ENCODE assay signal across 8 cellular contexts in the genomic region with DNA sequence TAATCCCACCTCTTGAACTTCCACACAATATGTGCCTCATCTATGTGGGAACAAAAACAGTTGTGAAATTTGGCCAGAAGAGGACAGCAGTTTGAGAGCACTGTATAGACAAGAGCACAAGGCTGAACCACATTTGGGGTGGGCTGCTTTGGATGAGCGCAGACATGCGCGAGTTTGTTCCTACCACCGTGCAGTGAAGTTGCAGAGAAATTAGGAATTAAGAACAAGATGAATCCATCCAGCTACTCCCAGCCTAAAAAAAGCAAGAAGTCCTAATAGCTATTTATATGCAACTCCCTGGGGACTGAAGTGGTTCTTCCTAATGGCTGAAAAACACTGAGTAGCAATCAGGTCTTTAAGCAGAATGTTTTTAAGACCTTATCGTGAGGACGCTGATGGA. TPM values are rescaled to one million over a fixed set of nuclear protein-coding genes. Genes with fewer than 3 reads are reported as not detected.
A peak's percentile ranks its signal among the peaks of the same experiment; 100 is the strongest.
DNase-seq lines count a peak whose midpoint lies in the region; ATAC-seq and TF ChIP-seq lines count a peak whose summit lies in the region.
"Had no signal": no experiment of that assay in that cellular context is flagged by ENCODE, and none has a peak within 500 bp of the region (broad histone marks: within the 10 kb centered on the region; RNA-seq: fewer than 3 reads in every experiment).

No MANE protein-coding gene starts in this region.

- H2AFZ ChIP-seq in smooth muscle cell (ENCODE audit: low read depth), result peak overlapping the region; percentile 72

- ATAC-seq in GM19035 (IDR thresholded peaks at IDR 0.05; ENCODE audit: unreplicated experiment), result no peak

- 30 to 39% methylated on average over 6 of the region's 6 CpGs for WGBS in esophagus, 2 donors
- 77% methylated on average over 6 of the region's 6 CpGs for WGBS in smooth muscle cell (ENCODE audit: low lambda C conversion rate)

- H3K4me1 ChIP-seq in HEK293 (ENCODE audit: control insufficient read depth, insufficient read depth, low read length), result no peaks in the 10 kb centered on the region
- peaks cover 0 to 3% of the 10 kb centered on the region in 2 donors for H3K4me1 ChIP-seq in esophagus (ENCODE audit: control insufficient read depth in 2 of 2, insufficient read depth in 2 of 2, low read length in 1 of 2)
- H3K4me1 ChIP-seq in smooth muscle cell (ENCODE audit: low read depth), result no peaks in the 10 kb centered on the region

- no peaks in the 10 kb centered on the region for H3K36me3 ChIP-seq in HEK293 (ENCODE audit: control insufficient read depth in 2 of 2, insufficient read depth in 1 of 2, low read length in 2 of 2)
- H3K36me3 ChIP-seq in esophagus (ENCODE audit: control insufficient read depth in 2 of 2, insufficient read depth in 2 of 2, low read length in 1 of 2), result no peaks in the 10 kb centered on the region
- H3K36me3 ChIP-seq in smooth muscle cell (ENCODE audit: low read depth), result no peaks in the 10 kb centered on the region

- H3K4me3 ChIP-seq in HEK293 (ENCODE audit: low read depth, low read length) (no peak overlapping the region), esophagus (ENCODE audit: low read depth in 1 of 2, low read length in 2 of 2) (peak overlapping the region; percentile 38 to 55), smooth muscle cell (peak overlapping the region; percentile 44)

- no peak overlapping the region for H3K9ac ChIP-seq in smooth muscle cell (ENCODE audit: low read depth)

- H4K20me1 ChIP-seq in smooth muscle cell (ENCODE audit: low read depth), result no peaks in the 10 kb centered on the region

- DNase-seq in OCI-M1 (lab: John Stamatoyannopoulos, UW), result peak; percentile 56
- no peak for DNase-seq in smooth muscle cell (lab: John Stamatoyannopoulos, UW; ENCODE audit: unreplicated experiment)
- no peak for DNase-seq in amygdala (lab: John Stamatoyannopoulos, UW)
- no peak for DNase-seq in activated effector memory CD4-positive, alpha-beta T cell treated with anti-CD3 and anti-CD28 coated beads, Interleukin-2, amount 50 U/mL, for 16 hours
- DNase-seq: NCI-H510A had no signal

- H3K27me3 ChIP-seq in esophagus (ENCODE audit: control insufficient read depth in 1 of 2, insufficient read depth in 2 of 2, low read length in 2 of 2) (peaks cover 0 to 6% of the 10 kb centered on the region in 2 donors), smooth muscle cell (ENCODE audit: low read depth) (peaks cover 14% of the 10 kb centered on the region)

- peak overlapping the region; percentile 82 for H3K4me2 ChIP-seq in smooth muscle cell

- no peaks in the 10 kb centered on the region for H3K9me3 ChIP-seq in HEK293 (ENCODE audit: control insufficient read depth, insufficient read depth, low read depth, low read length)
- peaks cover 0 to 4% of the 10 kb centered on the region in 2 donors for H3K9me3 ChIP-seq in esophagus (ENCODE audit: control insufficient read depth in 2 of 2, insufficient read depth in 1 of 2, low read depth in 1 of 2, low read length in 1 of 2)
- H3K9me3 ChIP-seq in smooth muscle cell (replicated peaks; ENCODE audit: low read depth), result no peaks in the 10 kb centered on the region

- POLR2A ChIA-PET in HEK293 (lab: Yijun Ruan, JAX), result interaction anchor here (0.9 to 4.2 kb wide), 2 partner anchors 13 to 56 kb away, joined by 3 to 22 read pairs; partner anchors contain the start of gene DKC1

- H3F3A ChIP-seq in smooth muscle cell (ENCODE audit: low read depth), result no peaks in the 10 kb centered on the region

- H3K27ac ChIP-seq in HEK293 (ENCODE audit: extremely low read depth, low read depth, low read length) (no peak overlapping the region), esophagus (ENCODE audit: low read depth in 2 of 2, low read length in 1 of 2) (no peak overlapping the region), smooth muscle cell (ENCODE audit: low read depth) (no peak overlapping the region)

- no peaks in the 10 kb centered on the region for H3K79me2 ChIP-seq in smooth muscle cell (ENCODE audit: low read depth)

- CTCF ChIA-PET in HEK293 (lab: Yijun Ruan, JAX), result interaction anchor here (0.8 to 4.0 kb wide), 13 partner anchors 9 to 425 kb away, joined by 3 to 50 read pairs (median 5); partner anchors contain the start of genes DKC1 and SMIM9

- TF ChIP-seq CTCF in HEK293 (tag by site-specific recombination; IDR thresholded peaks at IDR 0.05) (no peak), smooth muscle cell (IDR thresholded peaks at IDR 0.05; ENCODE audit: borderline replicate concordance, insufficient read depth, poor library complexity, severe bottlenecking) (no peak)

TF ChIP-seq in HEK293, 187 proteins besides CTCF, POLR2A, EP300 and RAD21:
- TF ChIP-seq ZEB2 (tag by site-specific recombination; IDR thresholded peaks at IDR 0.05), result no peak
- TF ChIP-seq, protein P1, sequence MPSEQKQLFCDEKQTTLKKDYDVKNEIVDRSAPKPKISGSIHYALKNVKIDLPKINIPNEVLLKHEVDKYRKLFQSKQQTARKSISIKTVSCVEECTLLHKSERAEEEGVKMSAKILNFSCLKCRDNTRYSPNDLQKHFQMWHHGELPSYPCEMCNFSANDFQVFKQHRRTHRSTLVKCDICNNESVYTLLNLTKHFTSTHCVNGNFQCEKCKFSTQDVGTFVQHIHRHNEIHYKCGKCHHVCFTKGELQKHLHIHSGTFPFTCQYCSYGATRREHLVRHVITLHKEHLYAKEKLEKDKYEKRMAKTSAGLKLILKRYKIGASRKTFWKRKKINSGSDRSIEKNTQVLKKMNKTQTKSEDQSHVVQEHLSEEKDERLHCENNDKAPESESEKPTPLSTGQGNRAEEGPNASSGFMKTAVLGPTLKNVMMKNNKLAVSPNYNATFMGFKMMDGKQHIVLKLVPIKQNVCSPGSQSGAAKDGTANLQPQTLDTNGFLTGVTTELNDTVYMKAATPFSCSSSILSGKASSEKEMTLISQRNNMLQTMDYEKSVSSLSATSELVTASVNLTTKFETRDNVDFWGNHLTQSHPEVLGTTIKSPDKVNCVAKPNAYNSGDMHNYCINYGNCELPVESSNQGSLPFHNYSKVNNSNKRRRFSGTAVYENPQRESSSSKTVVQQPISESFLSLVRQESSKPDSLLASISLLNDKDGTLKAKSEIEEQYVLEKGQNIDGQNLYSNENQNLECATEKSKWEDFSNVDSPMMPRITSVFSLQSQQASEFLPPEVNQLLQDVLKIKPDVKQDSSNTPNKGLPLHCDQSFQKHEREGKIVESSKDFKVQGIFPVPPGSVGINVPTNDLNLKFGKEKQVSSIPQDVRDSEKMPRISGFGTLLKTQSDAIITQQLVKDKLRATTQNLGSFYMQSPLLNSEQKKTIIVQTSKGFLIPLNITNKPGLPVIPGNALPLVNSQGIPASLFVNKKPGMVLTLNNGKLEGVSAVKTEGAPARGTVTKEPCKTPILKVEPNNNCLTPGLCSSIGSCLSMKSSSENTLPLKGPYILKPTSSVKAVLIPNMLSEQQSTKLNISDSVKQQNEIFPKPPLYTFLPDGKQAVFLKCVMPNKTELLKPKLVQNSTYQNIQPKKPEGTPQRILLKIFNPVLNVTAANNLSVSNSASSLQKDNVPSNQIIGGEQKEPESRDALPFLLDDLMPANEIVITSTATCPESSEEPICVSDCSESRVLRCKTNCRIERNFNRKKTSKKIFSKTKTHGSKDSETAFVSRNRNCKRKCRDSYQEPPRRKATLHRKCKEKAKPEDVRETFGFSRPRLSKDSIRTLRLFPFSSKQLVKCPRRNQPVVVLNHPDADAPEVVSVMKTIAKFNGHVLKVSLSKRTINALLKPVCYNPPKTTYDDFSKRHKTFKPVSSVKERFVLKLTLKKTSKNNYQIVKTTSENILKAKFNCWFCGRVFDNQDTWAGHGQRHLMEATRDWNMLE (tag by site-specific recombination; conservative IDR thresholded peaks at IDR 0.05; ENCODE audit: low read depth), result no peak
- TF ChIP-seq, protein P2, sequence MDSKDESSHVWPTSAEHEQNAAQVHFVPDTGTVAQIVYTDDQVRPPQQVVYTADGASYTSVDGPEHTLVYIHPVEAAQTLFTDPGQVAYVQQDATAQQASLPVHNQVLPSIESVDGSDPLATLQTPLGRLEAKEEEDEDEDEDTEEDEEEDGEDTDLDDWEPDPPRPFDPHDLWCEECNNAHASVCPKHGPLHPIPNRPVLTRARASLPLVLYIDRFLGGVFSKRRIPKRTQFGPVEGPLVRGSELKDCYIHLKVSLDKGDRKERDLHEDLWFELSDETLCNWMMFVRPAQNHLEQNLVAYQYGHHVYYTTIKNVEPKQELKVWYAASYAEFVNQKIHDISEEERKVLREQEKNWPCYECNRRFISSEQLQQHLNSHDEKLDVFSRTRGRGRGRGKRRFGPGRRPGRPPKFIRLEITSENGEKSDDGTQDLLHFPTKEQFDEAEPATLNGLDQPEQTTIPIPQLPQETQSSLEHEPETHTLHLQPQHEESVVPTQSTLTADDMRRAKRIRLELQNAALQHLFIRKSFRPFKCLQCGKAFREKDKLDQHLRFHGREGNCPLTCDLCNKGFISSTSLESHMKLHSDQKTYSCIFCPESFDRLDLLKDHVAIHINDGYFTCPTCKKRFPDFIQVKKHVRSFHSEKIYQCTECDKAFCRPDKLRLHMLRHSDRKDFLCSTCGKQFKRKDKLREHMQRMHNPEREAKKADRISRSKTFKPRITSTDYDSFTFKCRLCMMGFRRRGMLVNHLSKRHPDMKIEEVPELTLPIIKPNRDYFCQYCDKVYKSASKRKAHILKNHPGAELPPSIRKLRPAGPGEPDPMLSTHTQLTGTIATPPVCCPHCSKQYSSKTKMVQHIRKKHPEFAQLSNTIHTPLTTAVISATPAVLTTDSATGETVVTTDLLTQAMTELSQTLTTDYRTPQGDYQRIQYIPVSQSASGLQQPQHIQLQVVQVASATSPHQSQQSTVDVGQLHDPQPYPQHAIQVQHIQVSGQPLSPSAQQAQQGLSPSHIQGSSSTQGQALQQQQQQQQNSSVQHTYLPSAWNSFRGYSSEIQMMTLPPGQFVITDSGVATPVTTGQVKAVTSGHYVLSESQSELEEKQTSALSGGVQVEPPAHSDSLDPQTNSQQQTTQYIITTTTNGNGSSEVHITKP (tag by site-specific recombination; IDR thresholded peaks at IDR 0.05), result peak; percentile 91

RNA-seq across cellular contexts. Expression of gene GAB3, which starts 1.0 kb away (rescaled TPM):
- polyA plus RNA-seq in esophagus, result under 1 TPM; 0.56 to 0.57 TPM
- 0.63 and 0.72 TPM in 2 replicates for total RNA-seq in smooth muscle cell
- polyA plus RNA-seq in smooth muscle cell, result 0.39 and 0.80 TPM in 2 replicates

RNA-seq across cellular contexts. Expression of gene DKC1, which starts 12.8 kb away (rescaled TPM):
- polyA plus RNA-seq in esophagus (10 to 100 TPM; 22.3 to 43.0 TPM), smooth muscle cell (31.2 and 35.1 TPM in 2 replicates)
- total RNA-seq in smooth muscle cell, result 18.7 and 23.4 TPM in 2 replicates

RNA-seq across cellular contexts. Expression of gene MPP1, which starts 55.4 kb away (rescaled TPM):
- polyA plus RNA-seq in esophagus, result 1 to 10 TPM; 4.1 to 6.4 TPM
- 15.1 and 21.0 TPM in 2 replicates for total RNA-seq in smooth muscle cell
- 11.6 and 17.5 TPM in 2 replicates for polyA plus RNA-seq in smooth muscle cell
